ENCODE assay signal across 9 cellular contexts in genomic region chr19:39319098-39319891, GRCh38. TPM values are rescaled to one million over a fixed set of nuclear protein-coding genes. Genes with fewer than 3 reads are reported as not detected.
A peak's percentile ranks its signal among the peaks of the same experiment; 100 is the strongest.
DNase-seq lines count a peak whose midpoint lies in the region; ATAC-seq and TF ChIP-seq lines count a peak whose summit lies in the region.
"Had no signal": no experiment of that assay in that cellular context is flagged by ENCODE, and none has a peak within 500 bp of the region (broad histone marks: within the 10 kb centered on the region; RNA-seq: fewer than 3 reads in every experiment).

No MANE protein-coding gene starts in this region.

- H2BK120ac ChIP-seq in IMR-90 (ENCODE audit: low read depth, low read length), result no peak overlapping the region

- no peaks in the 10 kb centered on the region for H3K9me1 ChIP-seq in IMR-90 (ENCODE audit: insufficient read depth, low read length)

- H4K91ac ChIP-seq in IMR-90 (ENCODE audit: insufficient read depth, low read depth, low read length), result no peak overlapping the region

- peaks cover 33 to 40% (median 35%) of the 10 kb centered on the region in 3 donors for H3K4me1 Mint-ChIP-seq in CD8-positive, alpha-beta memory T cell
- peaks cover 18% of the 10 kb centered on the region for H3K4me1 Mint-ChIP-seq in neural progenitor cell

- H3K36me3 Mint-ChIP-seq in CD8-positive, alpha-beta memory T cell, result peaks cover 3 to 25% (median 9%) of the 10 kb centered on the region in 3 donors
- H3K36me3 Mint-ChIP-seq in neural progenitor cell, result peaks cover 2% of the 10 kb centered on the region

- H2AK5ac ChIP-seq in IMR-90 (ENCODE audit: low read depth, low read length), result peak overlapping the region; percentile 8; the same call in 1 of the 2 replicates

- no peak overlapping the region for H2BK20ac ChIP-seq in IMR-90 (ENCODE audit: low read depth, low read length)

- no peak overlapping the region for H3K18ac ChIP-seq in IMR-90 (ENCODE audit: low read depth, low read length)

- no peaks in the 10 kb centered on the region for H3K79me1 ChIP-seq in IMR-90 (ENCODE audit: low read depth in 1 of 2, low read length in 2 of 2)

- WGBS in IMR-90 (ENCODE audit: extremely low coverage in 2 of 2, insufficient read length in 1 of 2), 2 experiments, result 93% methylated on average over 4 of the region's 5 CpGs; no CpG with 5 or more reads in 1 of the 2 experiments

- intact Hi-C loops in IMR-90 (cut with micrococcal nuclease), result no loop called here

- TF ChIP-seq CTCF in IMR-90 (conservative IDR thresholded peaks at IDR 0.05; ENCODE audit: low read depth, low read length), result no peak
- no peak for TF ChIP-seq CTCF in astrocyte of the spinal cord (IDR thresholded peaks at IDR 0.05; ENCODE audit: low read depth, low read length)
- no peak for TF ChIP-seq CTCF in neural progenitor cell (IDR thresholded peaks at IDR 0.05)

- no peaks in the 10 kb centered on the region for H3K9me3 Mint-ChIP-seq in CD8-positive, alpha-beta memory T cell
- H3K9me3 Mint-ChIP-seq in neural progenitor cell, result no peaks in the 10 kb centered on the region

- no peaks in the 10 kb centered on the region for H3K27me3 ChIP-seq in CD8-positive, alpha-beta memory T cell (ENCODE audit: insufficient read depth, low read length, poor library complexity, severe bottlenecking)
- H3K27me3 ChIP-seq in IMR-90 (ENCODE audit: control insufficient read depth, insufficient read depth, low read length) (peaks cover 30% of the 10 kb centered on the region), neural progenitor cell (peaks cover 55% of the 10 kb centered on the region)

- H3K27me3 Mint-ChIP-seq in CD8-positive, alpha-beta memory T cell, result no peaks in the 10 kb centered on the region
- H3K27me3 Mint-ChIP-seq in neural progenitor cell (ENCODE audit: insufficient read depth, low read depth), result peaks cover 19% of the 10 kb centered on the region

- dilution Hi-C loops in IMR-90 (cut with HindIII; ENCODE audit: low sequenced_read_pairs, unreplicated experiment), result no loop called here

- H3F3A ChIP-seq in neural progenitor cell (ENCODE audit: low read depth), result peaks cover 12% of the 10 kb centered on the region

- peak overlapping the region; percentile 76 for H2AK9ac ChIP-seq in IMR-90 (replicated peaks; ENCODE audit: low read depth, low read length, poor library complexity)

- no peak overlapping the region for H4K5ac ChIP-seq in IMR-90 (ENCODE audit: low read depth, low read length)

- H3K36me3 ChIP-seq in CD8-positive, alpha-beta memory T cell (ENCODE audit: insufficient read depth, low read length), result no peaks in the 10 kb centered on the region
- H3K36me3 ChIP-seq in IMR-90 (ENCODE audit: control insufficient read depth, insufficient read depth, low read length) (no peaks in the 10 kb centered on the region), neural progenitor cell (no peaks in the 10 kb centered on the region)

- POLR2A ChIA-PET in CD8-positive, alpha-beta memory T cell (lab: Charles Lee), result no interaction called here
- POLR2A ChIA-PET in IMR-90 (lab: Charles Lee; ENCODE audit: unreplicated experiment), result no interaction called here

- H3K27ac Mint-ChIP-seq in CD8-positive, alpha-beta memory T cell, result peak overlapping the region; percentile 16 to 91 (median 80)
- peak overlapping the region; percentile 24 for H3K27ac Mint-ChIP-seq in neural progenitor cell

- CTCF ChIA-PET in CD8-positive, alpha-beta memory T cell (lab: Charles Lee), result no interaction called here
- CTCF ChIA-PET in IMR-90 (lab: Yijun Ruan, JAX), result no interaction called here

- H3K9me3 ChIP-seq in CD8-positive, alpha-beta memory T cell (ENCODE audit: low read length), result no peaks in the 10 kb centered on the region
- H3K9me3 ChIP-seq in IMR-90 (ENCODE audit: control insufficient read depth, insufficient read depth, low read length) (no peaks in the 10 kb centered on the region), neural progenitor cell (ENCODE audit: low read depth) (no peaks in the 10 kb centered on the region)

- no peak for DNase-seq in CD8-positive, alpha-beta memory T cell
- DNase-seq in IMR-90, result no peak
- no peak for DNase-seq in astrocyte of the spinal cord (ENCODE audit: low read depth, low spot score)
- DNase-seq in neural progenitor cell (ENCODE audit: low spot score), result no peak
- no peak for DNase-seq in NCI-H748 (lab: John Stamatoyannopoulos, UW; ENCODE audit: unreplicated experiment)
- no peak for DNase-seq in SIG-M5 (lab: John Stamatoyannopoulos, UW)
- no peak for DNase-seq in hypothalamus (lab: John Stamatoyannopoulos, UW)
- DNase-seq: activated CD4-positive, alpha-beta T cell treated with anti-CD3 and anti-CD28 coated beads, Interleukin-2, amount 50 U/mL, for 1 hour; GDM1 had no signal

- H2BK15ac ChIP-seq in IMR-90 (ENCODE audit: low read depth, low read length), result no peak overlapping the region

- no peak overlapping the region; the same call in 1 of the 2 replicates for H3K23ac ChIP-seq in IMR-90 (ENCODE audit: low read depth, low read length)

- no peak overlapping the region for H3K4me3 ChIP-seq in CD8-positive, alpha-beta memory T cell (ENCODE audit: low read length)
- H3K4me3 ChIP-seq in IMR-90 (ENCODE audit: insufficient read depth, low read depth, low read length), result no peak overlapping the region
- H3K4me3 ChIP-seq in astrocyte of the spinal cord (ENCODE audit: low read depth, low read length), result peak overlapping the region; percentile 45
- H3K4me3 ChIP-seq in neural progenitor cell, result peak overlapping the region; percentile 82

- ATAC-seq in IMR-90 (ENCODE audit: low read depth), result no peak

- peak overlapping the region; percentile 32 for H2BK5ac ChIP-seq in IMR-90 (ENCODE audit: low read depth, low read length, poor library complexity, severe bottlenecking)

- in situ Hi-C loops in IMR-90 (cut with MboI; ENCODE audit: low sequenced_read_pairs) (no loop called here), astrocyte of the spinal cord (cut with HindIII; ENCODE audit: low sequenced_read_pairs) (no loop called here)

- H3K9ac ChIP-seq in IMR-90 (ENCODE audit: low read depth, low read length) (no peak overlapping the region), neural progenitor cell (no peak overlapping the region)

- H2AFZ ChIP-seq in IMR-90 (replicated peaks; ENCODE audit: low read length, poor library complexity) (peak overlapping the region; percentile 51), neural progenitor cell (replicated peaks) (no peak overlapping the region)

- no peak overlapping the region for H4K8ac ChIP-seq in IMR-90 (ENCODE audit: low read depth in 2 of 2, low read length in 2 of 2)

- no TSS peak for BruUV-seq in IMR-90 (replicated peaks; lab: Mats Ljungman, UMichigan)

- no peaks in the 10 kb centered on the region for H3K79me2 ChIP-seq in neural progenitor cell (ENCODE audit: low read depth)

- H3K4me3 Mint-ChIP-seq in CD8-positive, alpha-beta memory T cell, result peak overlapping the region; percentile 72 to 87 (median 83)
- peak overlapping the region; percentile 93 for H3K4me3 Mint-ChIP-seq in neural progenitor cell

- no peak for TF ChIP-seq RAD21 in IMR-90 (IDR thresholded peaks at IDR 0.05; ENCODE audit: low read length)

- no peak overlapping the region for H3K56ac ChIP-seq in IMR-90 (ENCODE audit: extremely low read depth, insufficient read depth, low read length)

- no peak for TF ChIP-seq POLR2A in IMR-90 (IDR thresholded peaks at IDR 0.05; ENCODE audit: low read depth, low read length)

- no peak overlapping the region for H3K14ac ChIP-seq in IMR-90 (replicated peaks; ENCODE audit: low read depth, low read length)

- peaks cover 14% of the 10 kb centered on the region for H3K4me1 ChIP-seq in CD8-positive, alpha-beta memory T cell (ENCODE audit: insufficient read depth, low read length)
- H3K4me1 ChIP-seq in IMR-90 (ENCODE audit: control insufficient read depth, insufficient read depth, low read length), result peaks cover 2% of the 10 kb centered on the region; the same call in 1 of the 2 replicates
- H3K4me1 ChIP-seq in neural progenitor cell, result peaks cover 6% of the 10 kb centered on the region

- no peak overlapping the region for H3K4me2 ChIP-seq in IMR-90 (ENCODE audit: low read depth, low read length)
- peak overlapping the region; percentile 99 for H3K4me2 ChIP-seq in neural progenitor cell

- H4K20me1 ChIP-seq in IMR-90 (ENCODE audit: insufficient read depth, low read length) (no peaks in the 10 kb centered on the region; the same call in 1 of the 2 replicates), neural progenitor cell (ENCODE audit: low read depth) (no peaks in the 10 kb centered on the region)

- no peak overlapping the region for H3K27ac ChIP-seq in CD8-positive, alpha-beta memory T cell (ENCODE audit: low read depth, low read length)
- H3K27ac ChIP-seq in IMR-90 (ENCODE audit: insufficient read depth, low read length) (no peak overlapping the region), neural progenitor cell (no peak overlapping the region)

- H3K4ac ChIP-seq in IMR-90 (ENCODE audit: low read depth, low read length), result no peak overlapping the region

RNA-seq across cellular contexts. Expression of gene LRFN1, which starts 1.4 kb away (rescaled TPM):
- total RNA-seq in CD8-positive, alpha-beta memory T cell, result 1 to 10 TPM; 4.3 to 4.9 TPM
- polyA plus RNA-seq in CD8-positive, alpha-beta memory T cell, result 6.7 TPM
- total RNA-seq in IMR-90 (2012; rRNA removed) (under 0.01 TPM in 2 replicates), neural progenitor cell (ENCODE audit: low replicate concordance) (0.17 and 4.3 TPM in 2 replicates)
- 0.47 and 0.48 TPM in 2 replicates for polyA plus RNA-seq in IMR-90 (2012; rRNA removed)
- polyA plus RNA-seq in IMR-90 (2012; cell fraction: cytosol; rRNA removed), result 0.32 and 1.2 TPM in 2 replicates
- 0.32 and 0.70 TPM in 2 replicates for polyA plus RNA-seq in IMR-90 (2012; cell fraction: nucleus; rRNA removed; ENCODE audit: low replicate concordance)

RNA-seq across cellular contexts. Expression of gene GMFG, which starts 16.5 kb away (rescaled TPM):
- total RNA-seq in CD8-positive, alpha-beta memory T cell, result 100 to 1,000 TPM; 246 to 247 TPM
- polyA plus RNA-seq in CD8-positive, alpha-beta memory T cell, result 1,052 TPM
- 0.28 TPM in 1 of 2 replicates, not detected in the other for total RNA-seq in IMR-90 (2012; rRNA removed)
- polyA plus RNA-seq in IMR-90 (2012; rRNA removed), result 0.33 and 0.55 TPM in 2 replicates
- polyA plus RNA-seq in IMR-90 (2012; cell fraction: cytosol; rRNA removed), result 0.48 TPM in 1 of 2 replicates, not detected in the other
- polyA plus RNA-seq in IMR-90 (2012; cell fraction: nucleus; rRNA removed; ENCODE audit: low replicate concordance), result 0.10 TPM in 1 of 2 replicates, not detected in the other
- 0.43 TPM in 1 of 2 replicates, not detected in the other for total RNA-seq in neural progenitor cell (ENCODE audit: low replicate concordance)

RNA-seq across cellular contexts. Expression of gene SAMD4B, which starts 22.9 kb away (rescaled TPM):
- total RNA-seq in CD8-positive, alpha-beta memory T cell, result 10 to 100 TPM; 54.3 to 55.6 TPM
- polyA plus RNA-seq in CD8-positive, alpha-beta memory T cell, result 18.7 TPM
- 18.3 and 19.2 TPM in 2 replicates for total RNA-seq in IMR-90 (2012; rRNA removed)
- 97.2 and 119 TPM in 2 replicates for polyA plus RNA-seq in IMR-90 (2012; rRNA removed)
- polyA plus RNA-seq in IMR-90 (2012; cell fraction: cytosol; rRNA removed), result 55.1 and 108 TPM in 2 replicates
- 123 and 257 TPM in 2 replicates for polyA plus RNA-seq in IMR-90 (2012; cell fraction: nucleus; rRNA removed; ENCODE audit: low replicate concordance)
- 32.8 and 105 TPM in 2 replicates for total RNA-seq in neural progenitor cell (ENCODE audit: low replicate concordance)

RNA-seq across cellular contexts. Expression of gene IFNL1, which starts 23.1 kb away (rescaled TPM):
- not detected for total RNA-seq in CD8-positive, alpha-beta memory T cell
- polyA plus RNA-seq in CD8-positive, alpha-beta memory T cell, result 4.6 TPM
- total RNA-seq in IMR-90 (2012; rRNA removed), result not detected in 2 replicates
- not detected in 2 replicates for polyA plus RNA-seq in IMR-90 (2012; rRNA removed)
- polyA plus RNA-seq in IMR-90 (2012; cell fraction: cytosol; rRNA removed), result not detected in 2 replicates
- not detected in 2 replicates for polyA plus RNA-seq in IMR-90 (2012; cell fraction: nucleus; rRNA removed; ENCODE audit: low replicate concordance)
- total RNA-seq in neural progenitor cell (ENCODE audit: low replicate concordance), result not detected in 2 replicates

RNA-seq across cellular contexts. Expression of gene IFNL2, which starts 51.1 kb away (rescaled TPM):
- not detected for total RNA-seq in CD8-positive, alpha-beta memory T cell
- not detected for polyA plus RNA-seq in CD8-positive, alpha-beta memory T cell
- total RNA-seq in IMR-90 (2012; rRNA removed) (not detected in 2 replicates), neural progenitor cell (ENCODE audit: low replicate concordance) (not detected in 2 replicates)
- not detected in 2 replicates for polyA plus RNA-seq in IMR-90 (2012; rRNA removed)
- polyA plus RNA-seq in IMR-90 (2012; cell fraction: cytosol; rRNA removed), result not detected in 2 replicates
- polyA plus RNA-seq in IMR-90 (2012; cell fraction: nucleus; rRNA removed; ENCODE audit: low replicate concordance), result not detected in 2 replicates

Comparison
In these comparisons a context has a peak if more than half of its experiments do, and no peak if none do; other contexts are left out.
1. H3K4me3 ChIP-seq: peak in astrocyte of the spinal cord (single experiment) and neural progenitor cell (single experiment); none in CD8-positive, alpha-beta memory T cell (single experiment) and IMR-90 (single experiment).
2. RNA of gene GMFG, which starts 16.5 kb away (total RNA-seq): 246 to 247 TPM in CD8-positive, alpha-beta memory T cell; 0.28 TPM in IMR-90 and 0.43 TPM in neural progenitor cell; every median in the first group is over 100 times any median in the second.